In the genomic region with DNA sequence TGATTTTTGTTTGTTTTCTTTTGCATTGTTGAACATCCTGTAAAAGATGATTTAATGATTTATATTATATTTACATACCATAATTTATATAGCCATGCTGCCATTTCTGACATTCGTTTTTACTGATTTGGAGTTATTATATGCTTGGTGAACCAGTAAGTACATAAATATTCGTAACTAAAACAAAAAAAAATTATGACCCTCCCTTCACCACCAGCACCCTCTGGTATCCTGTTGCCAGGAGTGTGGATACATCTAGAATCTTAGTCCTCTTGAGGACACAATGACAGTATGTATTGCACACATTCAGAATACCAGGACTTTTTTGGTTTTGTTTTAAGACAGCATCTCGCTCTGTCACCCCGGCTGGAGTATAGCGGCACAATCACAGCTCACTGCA, we compare ENCODE assay signal across 20 cellular contexts.
"Had no signal": no experiment of that assay in that cellular context is flagged by ENCODE, and none has a peak within 500 bp of the region (broad histone marks: within the 10 kb centered on the region; RNA-seq: fewer than 3 reads in every experiment).

No MANE protein-coding gene starts in this region.

- H3K36me3 Mint-ChIP-seq: IgD-negative memory B cell had no signal

- DNase-seq: Kasumi-1, MM.1S, NCI-H1092 treated with DMSO at 0.1 percent for 48 hours, NCI-H1436, NCI-H1694, NCI-H187 treated with DMSO at 0.1 percent for 48 hours, NCI-H2029 treated with DMSO at 0.1 percent for 48 hours, NCI-H2171 treated with DMSO at 0.1 percent for 48 hours, NCI-H345, NCI-H446 treated with DMSO at 0.1 percent for 48 hours, NCI-H510A treated with DMSO at 0.1 percent for 48 hours, NCI-H526, SHP77, SK-N-SH had no signal

- H3K9me3 ChIP-seq: SK-N-SH had no signal

- H3K27ac Mint-ChIP-seq: IgD-negative memory B cell had no signal

- H3K4me3 ChIP-seq: K562 had no signal

- H3K4me3 Mint-ChIP-seq: IgD-negative memory B cell had no signal

- H3K9me3 Mint-ChIP-seq: IgD-negative memory B cell had no signal

- H3K27ac ChIP-seq: KMS-11, RWPE1 had no signal

- ATAC-seq: HepG2, K562, Panc1 had no signal

- H3K4me1 Mint-ChIP-seq: IgD-negative memory B cell had no signal
